ENCODE assay signal across 8 cellular contexts in genomic region chr21:44012474-44013379, GRCh38. TPM values are rescaled to one million over a fixed set of nuclear protein-coding genes. Genes with fewer than 3 reads are reported as not detected.
DNase-seq lines count a peak whose midpoint lies in the region; ATAC-seq and TF ChIP-seq lines count a peak whose summit lies in the region.

No MANE protein-coding gene starts in this region.

- POLR2A ChIA-PET in CD8-positive, alpha-beta T cell (lab: Charles Lee): interaction anchor here (0.7 to 2.4 kb wide), 10 partner anchors 8 to 222 kb away, joined by 3 to 22 read pairs (median 4); no protein-coding TSS in a partner anchor
- POLR2A ChIA-PET in SK-N-SH (lab: Yijun Ruan, JAX): interaction anchor here (0.6 to 2.2 kb wide), 4 partner anchors 18 to 223 kb away, joined by 3 to 4 read pairs (median 3); partner anchors contain the start of gene RRP1

- H3F3A ChIP-seq in SK-N-SH (replicated peaks; ENCODE audit: insufficient read depth): peaks cover 10% of the 10 kb centered on the region

- H2AFZ ChIP-seq in SK-N-SH (ENCODE audit: low read depth): no peak overlapping the region

- 2% methylated on average over 9 of the region's 87 CpGs for WGBS in SK-N-SH (ENCODE audit: low lambda C conversion rate)
- WGBS in heart left ventricle, 4 donors: 0% methylated on average over 41 to 87 of the region's 87 CpGs
- WGBS in urinary bladder: under 1% methylated on average over 87 of the region's 87 CpGs

- peaks cover 15% of the 10 kb centered on the region for H3K36me3 Mint-ChIP-seq in CD8-positive, alpha-beta T cell
- peaks cover 20 to 21% of the 10 kb centered on the region in 2 donors for H3K36me3 Mint-ChIP-seq in activated naive CD4-positive, alpha-beta T cell treated with anti-CD3 and anti-CD28 coated beads, Interleukin-2, amount 50 U/mL, for 72 hours
- no peaks in the 10 kb centered on the region for H3K36me3 Mint-ChIP-seq in progenitor cell of endocrine pancreas (ENCODE audit: insufficient read depth)

- H3K27ac Mint-ChIP-seq in CD8-positive, alpha-beta T cell: peak overlapping the region; percentile 91
- H3K27ac Mint-ChIP-seq in activated naive CD4-positive, alpha-beta T cell treated with anti-CD3 and anti-CD28 coated beads, Interleukin-2, amount 50 U/mL, for 72 hours: peak overlapping the region; percentile 84 to 87
- H3K27ac Mint-ChIP-seq in progenitor cell of endocrine pancreas: peak overlapping the region; percentile 90

- peak overlapping the region; percentile 87 for H3K4me3 Mint-ChIP-seq in CD8-positive, alpha-beta T cell
- peak overlapping the region; percentile 76 for H3K4me3 Mint-ChIP-seq in progenitor cell of endocrine pancreas (ENCODE audit: low read depth)

- no peaks in the 10 kb centered on the region for H3K9me3 Mint-ChIP-seq in CD8-positive, alpha-beta T cell
- H3K9me3 Mint-ChIP-seq in activated naive CD4-positive, alpha-beta T cell treated with anti-CD3 and anti-CD28 coated beads, Interleukin-2, amount 50 U/mL, for 72 hours: no peaks in the 10 kb centered on the region
- H3K9me3 Mint-ChIP-seq in progenitor cell of endocrine pancreas (ENCODE audit: low read depth): no peaks in the 10 kb centered on the region

- peak overlapping the region; percentile 49 for H3K4me3 ChIP-seq in CD8-positive, alpha-beta T cell (ENCODE audit: low read depth, low read length)
- peak overlapping the region; percentile 69 to 92 for H3K4me3 ChIP-seq in SK-N-SH (ENCODE audit: low read depth in 2 of 2, low read length in 1 of 2)
- H3K4me3 ChIP-seq in heart left ventricle: peak overlapping the region; percentile 72 to 99 (median 94)
- peak overlapping the region; percentile 99 for H3K4me3 ChIP-seq in urinary bladder (ENCODE audit: low read depth, low read length)

- H3K9me3 ChIP-seq in CD8-positive, alpha-beta T cell (ENCODE audit: low read length): no peaks in the 10 kb centered on the region
- no peaks in the 10 kb centered on the region for H3K9me3 ChIP-seq in SK-N-SH
- H3K9me3 ChIP-seq in heart left ventricle: no peaks in the 10 kb centered on the region

- intact Hi-C loops in CD8-positive, alpha-beta T cell (cut with DNase I, micrococcal nuclease): loop anchor here (1.0 to 5.0 kb wide), 7 partner anchors 53 to 805 kb away; partner anchors contain the start of genes CFAP410 (in 1 of the 2) and SUMO3 (in 1 of the 2)
- intact Hi-C loops in heart left ventricle (cut with DNase I): loop anchor here in 1 of 10 donors (5.0 kb wide), 1 partner anchor 285 kb away; no protein-coding TSS in a partner anchor

- peaks cover 46% of the 10 kb centered on the region for H4K20me1 ChIP-seq in SK-N-SH (ENCODE audit: insufficient read depth)

- ATAC-seq in CD8-positive, alpha-beta T cell: peak; percentile 74
- ATAC-seq in GM19455 (IDR thresholded peaks at IDR 0.05; ENCODE audit: unreplicated experiment): peak; percentile 65
- peak; percentile 77 to 88 for ATAC-seq in activated naive CD4-positive, alpha-beta T cell treated with anti-CD3 and anti-CD28 coated beads, Interleukin-2, amount 50 U/mL, for 72 hours
- peak in 3 of 4 donors; percentile 51 to 68 (median 56) for ATAC-seq in heart left ventricle

- H3K4me2 ChIP-seq in SK-N-SH: peak overlapping the region; percentile 86

- H3K4me1 ChIP-seq in CD8-positive, alpha-beta T cell (ENCODE audit: insufficient read depth, low read length): peaks cover 45% of the 10 kb centered on the region
- peaks cover 12 to 20% of the 10 kb centered on the region in 2 experiments; a peak in 3 of 4 replicates for H3K4me1 ChIP-seq in SK-N-SH (ENCODE audit: control insufficient read depth in 1 of 2, insufficient read depth in 2 of 2, low read depth in 1 of 2, low read length in 1 of 2)
- peaks cover 7 to 52% (median 27%) of the 10 kb centered on the region in 12 donors for H3K4me1 ChIP-seq in heart left ventricle
- no peaks in the 10 kb centered on the region for H3K4me1 ChIP-seq in urinary bladder (ENCODE audit: insufficient read depth)

- H3K9ac ChIP-seq in SK-N-SH: peak overlapping the region; percentile 87

- TF ChIP-seq RAD21 in SK-N-SH (IDR thresholded peaks at IDR 0.05; ENCODE audit: low read length): no peak

- H3K4me1 Mint-ChIP-seq in CD8-positive, alpha-beta T cell (ENCODE audit: low read depth): peaks cover 47% of the 10 kb centered on the region
- peaks cover 19% of the 10 kb centered on the region for H3K4me1 Mint-ChIP-seq in progenitor cell of endocrine pancreas (ENCODE audit: low read depth)

- no peaks in the 10 kb centered on the region for H3K27me3 Mint-ChIP-seq in CD8-positive, alpha-beta T cell (ENCODE audit: low read depth)
- no peaks in the 10 kb centered on the region for H3K27me3 Mint-ChIP-seq in progenitor cell of endocrine pancreas

- H3K9me2 ChIP-seq in SK-N-SH: no peaks in the 10 kb centered on the region

- no peak for TF ChIP-seq POLR2A in heart left ventricle (IDR thresholded peaks at IDR 0.05)

- CTCF ChIA-PET in CD8-positive, alpha-beta T cell (lab: Charles Lee): interaction anchor here (1.3 to 1.4 kb wide), 3 partner anchors 11 to 72 kb away, joined by 3 to 9 read pairs (median 3); no protein-coding TSS in a partner anchor
- CTCF ChIA-PET in SK-N-SH (lab: Yijun Ruan, JAX): interaction anchor here (0.9 to 1.3 kb wide), 3 partner anchors 11 to 62 kb away, joined by 3 to 4 read pairs (median 3); no protein-coding TSS in a partner anchor

- peak; percentile 57 to 89 (median 79) for DNase-seq in CD8-positive, alpha-beta T cell
- DNase-seq in HPDE6-E6E7 (ENCODE audit: extremely low spot score) (peak; percentile 38), SK-N-SH (peak; percentile 84), heart left ventricle (peak; percentile 64 to 85 (median 71)), progenitor cell of endocrine pancreas (ENCODE audit: low spot score, unreplicated experiment) (peak; percentile 67)
- peak; percentile 85 to 92 for DNase-seq in activated naive CD4-positive, alpha-beta T cell treated with anti-CD3 and anti-CD28 coated beads, Interleukin-2, amount 50 U/mL, for 72 hours (ENCODE audit: low spot score in 2 of 2)

- TF ChIP-seq CTCF in CD8-positive, alpha-beta T cell (IDR thresholded peaks at IDR 0.05): no peak
- TF ChIP-seq CTCF in SK-N-SH (IDR thresholded peaks at IDR 0.05): peak; percentile 37
- peak in 5 of 12 donors; percentile 25 to 42 (median 38) for TF ChIP-seq CTCF in heart left ventricle (IDR thresholded peaks at IDR 0.05)
- peak; percentile 53 for TF ChIP-seq CTCF in progenitor cell of endocrine pancreas (IDR thresholded peaks at IDR 0.05; ENCODE audit: unreplicated experiment)

- H3K79me2 ChIP-seq in SK-N-SH (ENCODE audit: insufficient read depth): peaks cover 65% of the 10 kb centered on the region

- no peaks in the 10 kb centered on the region for H3K36me3 ChIP-seq in CD8-positive, alpha-beta T cell (ENCODE audit: insufficient read depth, low read length)
- H3K36me3 ChIP-seq in SK-N-SH (replicated peaks in 1 of 2; ENCODE audit: control insufficient read depth in 1 of 2, insufficient read depth in 2 of 2, low read length in 1 of 2) (no peaks in the 10 kb centered on the region), heart left ventricle (no peaks in the 10 kb centered on the region), urinary bladder (ENCODE audit: insufficient read depth) (no peaks in the 10 kb centered on the region)

- TF ChIP-seq EP300 in SK-N-SH (IDR thresholded peaks at IDR 0.05; ENCODE audit: borderline replicate concordance in 1 of 2, low read depth in 1 of 2, low read length in 1 of 2): no peak

- no peaks in the 10 kb centered on the region for H3K27me3 ChIP-seq in CD8-positive, alpha-beta T cell (ENCODE audit: insufficient read depth, low read length)
- H3K27me3 ChIP-seq in SK-N-SH (ENCODE audit: insufficient read depth) (no peaks in the 10 kb centered on the region), heart left ventricle (no peaks in the 10 kb centered on the region)

- H3K27ac ChIP-seq in CD8-positive, alpha-beta T cell (ENCODE audit: low read depth, low read length): peak overlapping the region; percentile 58
- H3K27ac ChIP-seq in SK-N-SH (ENCODE audit: low read depth in 2 of 2, low read length in 1 of 2) (peak overlapping the region; percentile 65 to 88), heart left ventricle (peak overlapping the region; percentile 76 to 99 (median 97)), urinary bladder (ENCODE audit: low read depth) (peak overlapping the region; percentile 77)

TF ChIP-seq in SK-N-SH, 30 proteins besides CTCF, POLR2A, EP300 and RAD21:
- no peak for TF ChIP-seq MXI1 (IDR thresholded peaks at IDR 0.05; ENCODE audit: low read depth, low read length)
- no peak for TF ChIP-seq TEAD4 (IDR thresholded peaks at IDR 0.05; ENCODE audit: borderline replicate concordance, insufficient read depth)
- no peak for TF ChIP-seq TAF1 (IDR thresholded peaks at IDR 0.05; ENCODE audit: borderline replicate concordance, low read depth, low read length)
- TF ChIP-seq JUND (IDR thresholded peaks at IDR 0.05): no peak
- TF ChIP-seq FOSL2 (IDR thresholded peaks at IDR 0.05; ENCODE audit: borderline replicate concordance, low read depth): no peak

RNA-seq across cellular contexts. Expression of gene TRAPPC10, which starts 0.6 kb away (rescaled TPM):
- total RNA-seq in CD8-positive, alpha-beta T cell: 100 to 1,000 TPM; 128 to 130 TPM
- 17.5 and 18.9 TPM in 2 replicates for polyA plus RNA-seq in SK-N-SH (2012; rRNA removed)
- 12.4 and 14.8 TPM in 2 replicates for polyA plus RNA-seq in SK-N-SH (2012; cell fraction: cytosol; rRNA removed)
- 42.6 and 53.7 TPM in 2 replicates for polyA plus RNA-seq in SK-N-SH (2012; cell fraction: nucleus; rRNA removed)
- total RNA-seq in activated naive CD4-positive, alpha-beta T cell treated with anti-CD3 and anti-CD28 coated beads, Interleukin-2, amount 50 U/mL, for 72 hours: 10 to 100 TPM; 49.2 to 59.5 TPM
- total RNA-seq in heart left ventricle: 10 to 100 TPM; 14.6 to 32.0 (median 22.5) TPM
- polyA plus RNA-seq in heart left ventricle: 10 to 100 TPM in 1 of 2 donors, 1 to 10 TPM in 1; 5.6 to 12.0 TPM
- 40.4 and 42.7 TPM in 2 replicates for total RNA-seq in progenitor cell of endocrine pancreas
- total RNA-seq in urinary bladder: 27.8 TPM
- 11.2 TPM for polyA plus RNA-seq in urinary bladder

Comparison
In these comparisons a context has a peak if more than half of its experiments do, and no peak if none do; other contexts are left out.
1. Peak in every context shown above with its lines: DNase-seq, ATAC-seq, H3K4me3 ChIP-seq and H3K27ac ChIP-seq.
2. DNase-seq: peak in every context shown above with its lines; median percentile 88 in activated naive CD4-positive, alpha-beta T cell treated with anti-CD3 and anti-CD28 coated beads, Interleukin-2, amount 50 U/mL, for 72 hours; 84 in SK-N-SH; 79 in CD8-positive, alpha-beta T cell; 71 in heart left ventricle; 67 in progenitor cell of endocrine pancreas; 38 in HPDE6-E6E7.
3. H3K4me3 ChIP-seq: peak in every context shown above with its lines; median percentile 99 in urinary bladder; 94 in heart left ventricle; 80 in SK-N-SH; 49 in CD8-positive, alpha-beta T cell.